Comparison of ENCODE assay signal across 2 cellular contexts in genomic region chr1:86154581-86155060, GRCh38.
TF ChIP-seq lines count a peak whose summit lies in the region.

No MANE protein-coding gene starts in this region.

TF ChIP-seq in H1, 55 proteins besides CTCF, POLR2A, EP300 and RAD21:
- TF ChIP-seq SP1 (IDR thresholded peaks at IDR 0.05; ENCODE audit: low read depth, low read length): no peak
- TF ChIP-seq MAX (IDR thresholded peaks at IDR 0.05): peak; percentile 59; the same call in 1 of the 2 replicates
TF ChIP-seq in H1: peak in this region for 1.

TF ChIP-seq in HepG2, 621 proteins besides CTCF, POLR2A, EP300 and RAD21:
- TF ChIP-seq ZFY (CRISPR knock-in tag; IDR thresholded peaks at IDR 0.05) (no peak), PPARG (CRISPR knock-in tag; conservative IDR thresholded peaks at IDR 0.05) (no peak), MTERF4 (CRISPR knock-in tag; IDR thresholded peaks at IDR 0.05) (no peak), ZNF205 (CRISPR knock-in tag; IDR thresholded peaks at IDR 0.05) (no peak), SP5 (CRISPR knock-in tag; IDR thresholded peaks at IDR 0.05; ENCODE audit: borderline replicate concordance, low read depth) (no peak), RFX3 (CRISPR knock-in tag; IDR thresholded peaks at IDR 0.05) (no peak), POLR2G (IDR thresholded peaks at IDR 0.05; ENCODE audit: low read depth, low read length) (no peak), ZNF30 (CRISPR knock-in tag; IDR thresholded peaks at IDR 0.05) (no peak), MLX (CRISPR knock-in tag; IDR thresholded peaks at IDR 0.05) (no peak), TEAD2 (CRISPR knock-in tag; IDR thresholded peaks at IDR 0.05) (no peak), SP2 (CRISPR knock-in tag; IDR thresholded peaks at IDR 0.05) (no peak), ZMYM4 (CRISPR knock-in tag; IDR thresholded peaks at IDR 0.05) (no peak), MLXIP (CRISPR knock-in tag; IDR thresholded peaks at IDR 0.05; ENCODE audit: borderline replicate concordance) (no peak), ZNF790 (CRISPR knock-in tag; IDR thresholded peaks at IDR 0.05; ENCODE audit: borderline replicate concordance) (no peak), ZFP36 (IDR thresholded peaks at IDR 0.05; ENCODE audit: borderline replicate concordance, low read depth, low read length, partially characterized antibody) (no peak), KLF16 (CRISPR knock-in tag; IDR thresholded peaks at IDR 0.05) (no peak), CCAR2 (optimal IDR thresholded peaks at IDR 0.05; ENCODE audit: low read depth, low read length) (no peak), STAT6 (CRISPR knock-in tag; IDR thresholded peaks at IDR 0.05; ENCODE audit: borderline replicate concordance) (no peak), ZNF850 (CRISPR knock-in tag; conservative IDR thresholded peaks at IDR 0.05) (no peak)
TF ChIP-seq in HepG2: peak in this region for 0.
